ENCODE assay signal across 1 cellular context in genomic region chr9:127167560-127168326, GRCh38.
TF ChIP-seq lines count a peak whose summit lies in the region.

No MANE protein-coding gene starts in this region.

TF ChIP-seq in IMR-90, 13 proteins besides CTCF, POLR2A, EP300 and RAD21:
- no peak for TF ChIP-seq SMC3 (IDR thresholded peaks at IDR 0.05; ENCODE audit: low read depth, low read length)
- no peak for TF ChIP-seq NFE2L2 (IDR thresholded peaks at IDR 0.05; ENCODE audit: low read depth, low read length)
